Comparison of ENCODE assay signal across 9 cellular contexts in the genomic region with DNA sequence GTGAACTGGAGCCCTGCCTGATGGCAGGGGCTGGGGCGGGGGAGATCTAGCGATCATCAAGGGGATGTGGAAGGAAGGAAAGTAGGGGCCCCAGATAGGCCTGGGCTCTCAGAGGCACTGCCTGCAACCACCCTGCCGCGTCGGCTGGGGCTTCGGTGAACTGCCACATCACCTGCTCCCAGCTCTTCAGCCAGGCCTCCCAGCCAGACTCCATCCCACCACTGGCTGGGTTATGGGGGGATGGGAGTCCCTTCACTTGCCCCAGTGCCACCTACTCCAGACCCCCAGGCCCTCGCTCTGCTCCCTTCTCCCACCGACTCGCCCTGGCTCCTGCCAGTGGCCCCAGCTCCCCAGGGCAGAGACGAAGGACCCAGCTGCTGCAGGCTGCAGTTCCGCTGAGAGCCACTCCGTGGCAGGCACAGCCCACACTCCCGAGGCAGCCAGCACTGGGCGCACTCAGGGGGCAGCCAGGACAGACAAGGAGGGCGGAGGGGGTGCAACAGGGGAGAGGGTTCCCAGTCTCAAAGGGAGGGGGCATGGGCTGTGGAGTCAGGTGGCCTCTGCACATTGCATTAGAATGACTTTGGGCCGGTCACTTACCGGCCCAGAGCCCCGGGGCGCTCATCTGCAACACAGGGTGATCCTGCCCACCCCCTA. TPM values are rescaled to one million over a fixed set of nuclear protein-coding genes. Genes with fewer than 3 reads are reported as not detected.
DNase-seq lines count a peak whose midpoint lies in the region; ATAC-seq, FAIRE-seq and TF ChIP-seq lines count a peak whose summit lies in the region.
"Had no signal": no experiment of that assay in that cellular context is flagged by ENCODE, and none has a peak within 500 bp of the region (broad histone marks: within the 10 kb centered on the region; RNA-seq: fewer than 3 reads in every experiment).

No MANE protein-coding gene starts in this region.

- TF ChIP-seq RAD21 in GM12878 (IDR thresholded peaks at IDR 0.05; ENCODE audit: insufficient read depth, low read depth, low read length), result peak; percentile 88

- in situ Hi-C loops in GM12878 (cut with MboI), result no loop called here

- RAD21 ChIA-PET in GM12878 (lab: Charles Lee; ENCODE audit: unreplicated experiment), result interaction anchor here (0.6 to 1.6 kb wide), 8 partner anchors 18 to 184 kb away, joined by 3 to 5 read pairs (median 3); no protein-coding TSS in a partner anchor

- TF ChIP-seq CTCF in GM12878 (IDR thresholded peaks at IDR 0.05 in 2 of 3, conservative IDR thresholded peaks at IDR 0.05 in 1 of 3; ENCODE audit: control insufficient read depth in 2 of 3, extremely low read depth in 1 of 3, insufficient read depth in 1 of 3, low read depth in 3 of 3, low read length in 3 of 3), result peak; percentile 91 to 95 (median 93)

- TF ChIP-seq POLR2A in GM12878 (IDR thresholded peaks at IDR 0.05; ENCODE audit: low read depth, low read length), result no peak

- no peak overlapping the region for H3K9ac ChIP-seq in GM12878 (ENCODE audit: control insufficient read depth, insufficient read depth, low read length)

- H3K4me3 ChIP-seq in GM12878, result no peak overlapping the region

- H3K9me3 Mint-ChIP-seq in T-helper 2 cell treated with Interferon-gamma antibody and Interleukin-4, amounts not matched to agents 5 μg/mL and 100 μg/mL, for 36 hours, result no peaks in the 10 kb centered on the region

- H3K36me3 ChIP-seq in GM12878 (ENCODE audit: control insufficient read depth in 2 of 2, insufficient read depth in 2 of 2, low read length in 1 of 2), result no peaks in the 10 kb centered on the region

- H3K4me2 ChIP-seq in GM12878 (ENCODE audit: control insufficient read depth, insufficient read depth), result no peak overlapping the region

- POLR2A ChIA-PET in GM12878 (lab: Charles Lee), result no interaction called here

- DNase-seq in 8988T (peak; percentile 96), GM12878 (ENCODE audit: low read depth, low spot score) (no peak), iPS-NIHi7 (ENCODE audit: extremely low spot score) (peak; percentile 90), DMS79 treated with DMSO at 0.1 percent for 48 hours (lab: John Stamatoyannopoulos, UW) (no peak)
- DNase-seq in T-helper 2 cell treated with Interferon-gamma antibody and Interleukin-4, amounts not matched to agents 5 μg/mL and 100 μg/mL, for 36 hours (ENCODE audit: low spot score), result peak; percentile 21
- DNase-seq in stimulated activated CD4-positive, alpha-beta T cell treated with anti-CD3 and anti-CD28 coated beads, Interleukin-1b, Interleukin-23, amount 100 ng/mL, for 1 hour (ENCODE audit: low read depth in 2 of 2), result peak; percentile 28 to 35

- SMC1A ChIA-PET in GM12878 (lab: Charles Lee; ENCODE audit: uncharacterized antibody, unreplicated experiment), result interaction anchor here (1.0 to 1.3 kb wide), 4 partner anchors 16 to 146 kb away, joined by 3 to 5 read pairs (median 3); no protein-coding TSS in a partner anchor

- H3K4me1 Mint-ChIP-seq in T-helper 2 cell treated with Interferon-gamma antibody and Interleukin-4, amounts not matched to agents 5 μg/mL and 100 μg/mL, for 36 hours (ENCODE audit: low read depth), result peaks cover 2% of the 10 kb centered on the region

- intact Hi-C loops in GM12878 (cut with micrococcal nuclease; ENCODE audit: unreplicated experiment), result loop anchor here (1.0 to 2.0 kb wide), 3 partner anchors 22 to 45 kb away; no protein-coding TSS in a partner anchor

- ATAC-seq in GM18502 (IDR thresholded peaks at IDR 0.05; ENCODE audit: poor library complexity, unreplicated experiment) (peak; percentile 79), HG03442 (IDR thresholded peaks at IDR 0.05; ENCODE audit: unreplicated experiment) (peak; percentile 84), GM12878 (peak; percentile 97)

- H3K9me3 ChIP-seq in GM12878 (replicated peaks; ENCODE audit: control insufficient read depth, insufficient read depth, low read length), result no peaks in the 10 kb centered on the region

- H3K27me3 Mint-ChIP-seq in T-helper 2 cell treated with Interferon-gamma antibody and Interleukin-4, amounts not matched to agents 5 μg/mL and 100 μg/mL, for 36 hours (ENCODE audit: low read depth), result peaks cover 32% of the 10 kb centered on the region

- no peak overlapping the region for H3K27ac Mint-ChIP-seq in T-helper 2 cell treated with Interferon-gamma antibody and Interleukin-4, amounts not matched to agents 5 μg/mL and 100 μg/mL, for 36 hours

- H3K4me3 Mint-ChIP-seq in T-helper 2 cell treated with Interferon-gamma antibody and Interleukin-4, amounts not matched to agents 5 μg/mL and 100 μg/mL, for 36 hours, result no peak overlapping the region

- H3K27ac ChIP-seq in GM12878 (ENCODE audit: control insufficient read depth, insufficient read depth), result no peak overlapping the region

- H3K4me1 ChIP-seq in GM12878 (ENCODE audit: control insufficient read depth, insufficient read depth, low read length), result no peaks in the 10 kb centered on the region

- 28% methylated on average over 18 of the region's 19 CpGs for WGBS in GM12878 (ENCODE audit: insufficient coverage, insufficient replicate concordance, low lambda C conversion rate, missing lambda C conversion rate)

- no peaks in the 10 kb centered on the region for H4K20me1 ChIP-seq in GM12878 (ENCODE audit: control insufficient read depth, insufficient read depth)

- no peaks in the 10 kb centered on the region; a peak in 2 of 4 replicates for H3K27me3 ChIP-seq in GM12878 (replicated peaks in 1 of 2; ENCODE audit: control insufficient read depth in 2 of 2, insufficient read depth in 2 of 2, low read length in 1 of 2)

- CTCF ChIA-PET in GM12878 (lab: Yijun Ruan, JAX), result interaction anchor here (0.6 to 2.0 kb wide), 14 partner anchors 15 to 184 kb away, joined by 3 to 29 read pairs (median 4); partner anchors contain the start of gene NOS3

- no peaks in the 10 kb centered on the region for H3K79me2 ChIP-seq in GM12878 (ENCODE audit: control insufficient read depth, insufficient read depth, low read length)

- no peak for FAIRE-seq in GM12878 (lab: Jason Lieb, UNC)
- FAIRE-seq: islet of Langerhans had no signal

- no TSS peak for BruUV-seq in GM12878 (replicated peaks; lab: Mats Ljungman, UMichigan)

- no peak overlapping the region for H2AFZ ChIP-seq in GM12878 (ENCODE audit: control insufficient read depth, low read depth, low read length)

- H3K36me3 Mint-ChIP-seq in T-helper 2 cell treated with Interferon-gamma antibody and Interleukin-4, amounts not matched to agents 5 μg/mL and 100 μg/mL, for 36 hours (ENCODE audit: low read depth), result no peaks in the 10 kb centered on the region

- no peak for TF ChIP-seq EP300 in GM12878 (IDR thresholded peaks at IDR 0.05; ENCODE audit: borderline replicate concordance in 1 of 2, control insufficient read depth in 1 of 2, low read depth in 2 of 2, low read length in 2 of 2)

TF ChIP-seq in GM12878, 131 proteins besides CTCF, POLR2A, EP300 and RAD21 (continues in another document):
- TF ChIP-seq FOXK2 (IDR thresholded peaks at IDR 0.05) (no peak), MXI1 (IDR thresholded peaks at IDR 0.05; ENCODE audit: low read depth, low read length) (no peak), SMARCA5 (IDR thresholded peaks at IDR 0.05) (no peak), PKNOX1 (IDR thresholded peaks at IDR 0.05) (no peak), MYB (IDR thresholded peaks at IDR 0.05; ENCODE audit: borderline replicate concordance, low read depth, low read length) (no peak), HDAC2 (IDR thresholded peaks at IDR 0.05) (no peak)

RNA-seq across cellular contexts. Expression of gene KCNH2, which starts 15.2 kb away (rescaled TPM):
- total RNA-seq in GM12878 (2013; cell fraction: nucleolus; rRNA removed), result 0.29 and 0.37 TPM in 2 replicates
- total RNA-seq in GM12878 (2014; rRNA removed) (not detected in 2 replicates), GM12878 (2014; rRNA removed; fragmentation: Illumina TruSeq; extraction: Trizol) (not detected in 2 replicates), GM12878 (2021) (0.18 and 0.19 TPM in 2 replicates)
- not detected for polyA plus RNA-seq in GM12878 (2011; ENCODE audit: low read depth)
- polyA plus RNA-seq in GM12878 (2011; rRNA removed) (0.10 and 0.24 TPM in 2 replicates), GM12878 (2014; fragmentation: Illumina TruSeq; extraction: Trizol) (not detected in 2 replicates), GM12878 (2014; fragmentation: Nextera tagmentation; extraction: Ambion mirVana) (under 1 TPM in 1 of 2 experiments, not detected in 1; 0.04 TPM), GM12878 (2014; rRNA removed) (0.03 and 0.15 TPM in 2 replicates), GM12878 (2016; fragmentation: Nextera tagmentation; extraction: Ambion mirVana) (not detected)
- polyA plus RNA-seq in GM12878 (2011; cell fraction: cytosol; rRNA removed), result 0.30 and 0.33 TPM in 2 replicates
- polyA plus RNA-seq in GM12878 (2011; cell fraction: nucleus; rRNA removed), result 0.78 and 0.82 TPM in 2 replicates
- 0.08 TPM in 2 replicates for polyA plus RNA-seq in GM12878 (2012)
- 0.37 and 0.88 TPM in 2 replicates for polyA minus RNA-seq in GM12878 (2011; rRNA and poly(A)+ RNA removed)
- 0.31 and 0.53 TPM in 2 replicates for polyA minus RNA-seq in GM12878 (2011; cell fraction: cytosol; rRNA and poly(A)+ RNA removed)
- 0.12 and 0.19 TPM in 2 replicates for polyA minus RNA-seq in GM12878 (2011; cell fraction: nucleus; rRNA and poly(A)+ RNA removed)

RNA-seq across cellular contexts. Expression of gene NOS3, which starts 27.9 kb away (rescaled TPM):
- 3.4 and 7.9 TPM in 2 replicates for total RNA-seq in GM12878 (2013; cell fraction: nucleolus; rRNA removed)
- total RNA-seq in GM12878 (2014; rRNA removed) (0.06 and 0.16 TPM in 2 replicates), GM12878 (2014; rRNA removed; fragmentation: Illumina TruSeq; extraction: Trizol) (0.05 and 0.09 TPM in 2 replicates), GM12878 (2021) (0.32 and 0.92 TPM in 2 replicates)
- not detected for polyA plus RNA-seq in GM12878 (2011; ENCODE audit: low read depth)
- polyA plus RNA-seq in GM12878 (2011; rRNA removed) (0.30 and 0.42 TPM in 2 replicates), GM12878 (2014; fragmentation: Illumina TruSeq; extraction: Trizol) (0.06 TPM in 1 of 2 replicates, not detected in the other), GM12878 (2014; fragmentation: Nextera tagmentation; extraction: Ambion mirVana) (not detected), GM12878 (2014; rRNA removed) (0.33 and 0.56 TPM in 2 replicates), GM12878 (2016; fragmentation: Nextera tagmentation; extraction: Ambion mirVana) (under 1 TPM in 1 of 2 experiments, not detected in 1; 0.70 TPM)
- 1.1 and 1.4 TPM in 2 replicates for polyA plus RNA-seq in GM12878 (2011; cell fraction: cytosol; rRNA removed)
- 1.9 and 2.4 TPM in 2 replicates for polyA plus RNA-seq in GM12878 (2011; cell fraction: nucleus; rRNA removed)
- polyA plus RNA-seq in GM12878 (2012), result 0.11 and 0.32 TPM in 2 replicates
- polyA minus RNA-seq in GM12878 (2011; rRNA and poly(A)+ RNA removed), result 1.2 and 2.5 TPM in 2 replicates
- polyA minus RNA-seq in GM12878 (2011; cell fraction: cytosol; rRNA and poly(A)+ RNA removed), result 1.1 and 1.5 TPM in 2 replicates
- polyA minus RNA-seq in GM12878 (2011; cell fraction: nucleus; rRNA and poly(A)+ RNA removed), result 0.12 and 1.1 TPM in 2 replicates

Comparison
In these comparisons a context has a peak if more than half of its experiments do, and no peak if none do; other contexts are left out.
1. DNase-seq: peak in 8988T (single experiment), T-helper 2 cell treated with Interferon-gamma antibody and Interleukin-4, amounts not matched to agents 5 μg/mL and 100 μg/mL, for 36 hours (single experiment), iPS-NIHi7 (single experiment) and stimulated activated CD4-positive, alpha-beta T cell treated with anti-CD3 and anti-CD28 coated beads, Interleukin-1b, Interleukin-23, amount 100 ng/mL, for 1 hour (2 of 2); none in GM12878 (single experiment) and DMS79 treated with DMSO at 0.1 percent for 48 hours (single experiment).
2. Peak in every context shown above with its lines, with median percentiles within 50 percentile points of each other: ATAC-seq.